Comparison of ENCODE assay signal across 7 cellular contexts in genomic region chr16:31177136-31177535, GRCh38.
DNase-seq lines count a peak whose midpoint lies in the region.
"Had no signal": no experiment of that assay in that cellular context is flagged by ENCODE, and none has a peak within 500 bp of the region (broad histone marks: within the 10 kb centered on the region; RNA-seq: fewer than 3 reads in every experiment).

No MANE protein-coding gene starts in this region.

- DNase-seq in NCI-H2107 treated with DMSO at 0.1 percent for 48 hours (lab: John Stamatoyannopoulos, UW; ENCODE audit: unreplicated experiment) = peak; percentile 90
- DNase-seq in activated effector memory CD4-positive, alpha-beta T cell treated with Interleukin-2 at 50 U/mL for 16 hours = peak; percentile 37
- peak; percentile 66 for DNase-seq in stimulated activated CD8-positive, alpha-beta memory T cell treated with anti-CD3 and anti-CD28 coated beads, Interleukin-4, amount 100 ng/mL, for 48 hours
- DNase-seq in NCI-H774 (lab: John Stamatoyannopoulos, UW) = no peak
- DNase-seq in NCI-H2171 (lab: John Stamatoyannopoulos, UW) = no peak
- no peak for DNase-seq in NCI-H446 treated with DMSO at 0.1 percent for 48 hours (lab: John Stamatoyannopoulos, UW)
- DNase-seq: nucleus accumbens had no signal

Comparison
In these comparisons a context has a peak if more than half of its experiments do, and no peak if none do; other contexts are left out.
1. DNase-seq: peak in NCI-H2107 treated with DMSO at 0.1 percent for 48 hours (single experiment), activated effector memory CD4-positive, alpha-beta T cell treated with Interleukin-2 at 50 U/mL for 16 hours (single experiment) and stimulated activated CD8-positive, alpha-beta memory T cell treated with anti-CD3 and anti-CD28 coated beads, Interleukin-4, amount 100 ng/mL, for 48 hours (single experiment); none in NCI-H774 (single experiment), NCI-H2171 (single experiment) and NCI-H446 treated with DMSO at 0.1 percent for 48 hours (single experiment).